Comparison of ENCODE assay signal across 9 cellular contexts in genomic region chr4:42280327-42281095, GRCh38.
DNase-seq lines count a peak whose midpoint lies in the region; ATAC-seq and TF ChIP-seq lines count a peak whose summit lies in the region.
"Had no signal": no experiment of that assay in that cellular context is flagged by ENCODE, and none has a peak within 500 bp of the region (broad histone marks: within the 10 kb centered on the region; RNA-seq: fewer than 3 reads in every experiment).

No MANE protein-coding gene starts in this region.

- ATAC-seq in upper lobe of right lung: peak; percentile 62
- no peak for ATAC-seq in HG03460 (IDR thresholded peaks at IDR 0.05; ENCODE audit: unreplicated experiment)

- no peaks in the 10 kb centered on the region for H3K4me1 ChIP-seq in upper lobe of right lung
- H3K4me1 ChIP-seq in effector memory CD4-positive, alpha-beta T cell (ENCODE audit: control insufficient read depth, insufficient read depth, low read length, poor library complexity, severe bottlenecking): no peaks in the 10 kb centered on the region

- intact Hi-C loops in upper lobe of right lung (cut with DNase I): no loop called here

- H3K27me3 ChIP-seq in upper lobe of right lung: no peaks in the 10 kb centered on the region
- H3K27me3 ChIP-seq in effector memory CD4-positive, alpha-beta T cell (replicated peaks; ENCODE audit: control insufficient read depth, insufficient read depth, low read length, poor library complexity, severe bottlenecking): no peaks in the 10 kb centered on the region
- H3K27me3 ChIP-seq: neutrophil had no signal

- TF ChIP-seq CTCF in GM12875 (IDR thresholded peaks at IDR 0.05; ENCODE audit: borderline replicate concordance, insufficient read depth, low read depth, low read length) (peak; percentile 72; the same call in 1 of the 2 replicates), upper lobe of right lung (IDR thresholded peaks at IDR 0.05) (peak; percentile 63)

- H3K36me3 ChIP-seq in upper lobe of right lung: no peaks in the 10 kb centered on the region
- H3K36me3 ChIP-seq in effector memory CD4-positive, alpha-beta T cell (ENCODE audit: control insufficient read depth, insufficient read depth, low read length): no peaks in the 10 kb centered on the region
- H3K36me3 ChIP-seq: neutrophil had no signal

- no peaks in the 10 kb centered on the region for H3K9me3 ChIP-seq in upper lobe of right lung
- H3K9me3 ChIP-seq in effector memory CD4-positive, alpha-beta T cell (ENCODE audit: control insufficient read depth, low read length): no peaks in the 10 kb centered on the region
- H3K9me3 ChIP-seq: neutrophil had no signal

- H3K27ac ChIP-seq in upper lobe of right lung: no peak overlapping the region
- no peak overlapping the region for H3K27ac ChIP-seq in effector memory CD4-positive, alpha-beta T cell (ENCODE audit: insufficient read depth, low read length, poor library complexity, severe bottlenecking)
- H3K27ac ChIP-seq: neutrophil had no signal

- DNase-seq in COLO668 (lab: John Stamatoyannopoulos, UW; ENCODE audit: unreplicated experiment) (peak; percentile 5), OCI-M1 (lab: John Stamatoyannopoulos, UW) (peak; percentile 79), foreskin melanocyte (peak; percentile 3), upper lobe of right lung (no peak)
- no peak for DNase-seq in stimulated activated CD4-positive, alpha-beta T cell treated with anti-CD3 and anti-CD28 coated beads, Interleukin-4, amount 100 ng/mL, for 1 hour
- DNase-seq in effector memory CD4-positive, alpha-beta T cell: no peak

- peak overlapping the region; percentile 41 for H3K4me3 ChIP-seq in GM12875 (ENCODE audit: low read depth, low read length)
- no peak overlapping the region for H3K4me3 ChIP-seq in upper lobe of right lung
- no peak overlapping the region for H3K4me3 ChIP-seq in effector memory CD4-positive, alpha-beta T cell (ENCODE audit: insufficient read depth, low read depth, low read length, poor library complexity, severe bottlenecking)

Comparison
In these comparisons a context has a peak if more than half of its experiments do, and no peak if none do; other contexts are left out.
1. DNase-seq: peak in COLO668 (single experiment), OCI-M1 (single experiment) and foreskin melanocyte (single experiment); none in upper lobe of right lung (single experiment), stimulated activated CD4-positive, alpha-beta T cell treated with anti-CD3 and anti-CD28 coated beads, Interleukin-4, amount 100 ng/mL, for 1 hour (single experiment) and effector memory CD4-positive, alpha-beta T cell (0 of 3).